18 cellular contexts compared by ENCODE assay signal in the genomic region with DNA sequence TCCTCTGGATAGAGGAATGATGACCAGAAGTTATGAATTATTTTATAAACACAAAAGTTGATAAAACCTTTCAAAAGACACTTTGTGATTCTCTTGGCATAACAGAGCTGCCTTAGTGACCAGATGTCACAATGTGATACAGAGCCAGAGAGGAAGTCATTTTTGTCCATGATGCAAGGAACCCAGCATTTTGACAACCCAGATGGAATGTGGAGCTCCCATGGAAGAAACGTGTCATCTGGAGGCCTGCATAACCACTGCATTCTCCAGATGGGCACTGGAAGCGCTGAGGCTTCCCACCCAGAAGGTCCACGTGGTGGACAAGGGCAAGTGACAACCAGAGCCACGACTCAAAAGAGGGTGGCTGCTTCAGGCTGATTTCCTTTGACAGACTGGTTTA. TPM values are rescaled to one million over a fixed set of nuclear protein-coding genes. Genes with fewer than 3 reads are reported as not detected.
DNase-seq lines count a peak whose midpoint lies in the region; ATAC-seq and TF ChIP-seq lines count a peak whose summit lies in the region.
"Had no signal": no experiment of that assay in that cellular context is flagged by ENCODE, and none has a peak within 500 bp of the region (broad histone marks: within the 10 kb centered on the region; RNA-seq: fewer than 3 reads in every experiment).

No MANE protein-coding gene starts in this region.

- no peak overlapping the region for H3K4me3 ChIP-seq in AG10803 (ENCODE audit: low read length)
- H3K4me3 ChIP-seq: Peyer's patch, transverse colon had no signal

- H3K27ac Mint-ChIP-seq in HFFc6: no peak overlapping the region
- H3K27ac Mint-ChIP-seq: activated CD4-positive, alpha-beta T cell treated with anti-CD3 and anti-CD28 coated beads, Interleukin-2, amount 10 ng/mL, durations not matched to agents 24 days and 14 days; activated naive CD8-positive, alpha-beta T cell; T-helper 17 cell had no signal

- H3K36me3 Mint-ChIP-seq in HFFc6 (ENCODE audit: low read depth): no peaks in the 10 kb centered on the region

- DNase-seq in AG10803 (ENCODE audit: low read depth) (peak; percentile 81), HFFc6 (peak; percentile 13), SK-N-DZ (ENCODE audit: low spot score) (peak; percentile 25), hepatic stellate cell (ENCODE audit: low spot score) (peak; percentile 42), DMS79 (lab: John Stamatoyannopoulos, UW) (no peak)
- no peak for DNase-seq in activated CD8-positive, alpha-beta memory T cell treated with anti-CD3 and anti-CD28 coated beads, Interleukin-2, amount 50 U/mL, for 48 hours
- DNase-seq: activated CD4-positive, alpha-beta T cell treated with anti-CD3 and anti-CD28 coated beads, Interleukin-2, amount 10 ng/mL, durations not matched to agents 24 days and 14 days; activated T-cell treated with anti-CD3 and anti-CD28 coated beads, Interleukin-2, amount 50 U/mL, for 1 hour; effector memory CD4-positive, alpha-beta T cell; Peyer's patch; stimulated activated CD4-positive, alpha-beta T cell treated with anti-CD3 and anti-CD28 coated beads, Interleukin-4, amount 100 ng/mL, for 4 hours; T-helper 17 cell; transverse colon had no signal

- H3K4me1 Mint-ChIP-seq in HFFc6 (ENCODE audit: low read depth): peaks cover 12% of the 10 kb centered on the region

- H3K4me3 Mint-ChIP-seq in HFFc6: no peak overlapping the region
- H3K4me3 Mint-ChIP-seq: activated CD4-positive, alpha-beta T cell treated with anti-CD3 and anti-CD28 coated beads, Interleukin-2, amount 10 ng/mL, durations not matched to agents 24 days and 14 days; activated naive CD8-positive, alpha-beta T cell; T-helper 17 cell had no signal

- H3K27me3 Mint-ChIP-seq in HFFc6 (ENCODE audit: insufficient read depth): peaks cover 3% of the 10 kb centered on the region; the same call in 1 of the 2 replicates

- TF ChIP-seq CTCF in AG10803 (conservative IDR thresholded peaks at IDR 0.05; ENCODE audit: low read length): no peak; the same call in 1 of the 2 replicates
- no peak for TF ChIP-seq CTCF in HFFc6 (IDR thresholded peaks at IDR 0.05)

- no peaks in the 10 kb centered on the region for H3K9me3 Mint-ChIP-seq in HFFc6
- H3K9me3 Mint-ChIP-seq: activated CD4-positive, alpha-beta T cell treated with anti-CD3 and anti-CD28 coated beads, Interleukin-2, amount 10 ng/mL, durations not matched to agents 24 days and 14 days had no signal

- ATAC-seq in GM19324 (IDR thresholded peaks at IDR 0.05; ENCODE audit: low FRiP score, unreplicated experiment) (no peak), GM21390 (IDR thresholded peaks at IDR 0.05; ENCODE audit: unreplicated experiment) (no peak)
- ATAC-seq: T-helper 17 cell had no signal

RNA-seq across cellular contexts. Expression of a gene that starts 30.1 kb away (rescaled TPM):
- not detected for total RNA-seq in HFFc6 (2021; fragmentation: NEBNext Ultra II Directional; extraction: Animal tissue kit (Norgen Biotek cat#: 25700))
- not detected in 2 replicates for polyA plus RNA-seq in SK-N-DZ (2014; cell fraction: cytosol; rRNA removed)
- polyA plus RNA-seq in SK-N-DZ (2014; cell fraction: nucleus; rRNA removed): not detected in 2 replicates
- total RNA-seq: frontal cortex, Peyer's patch, transverse colon had no signal
- polyA plus RNA-seq: BJ had no signal

Comparison
In these comparisons a context has a peak if more than half of its experiments do, and no peak if none do; other contexts are left out.
1. DNase-seq: peak in AG10803 (single experiment), HFFc6 (single experiment), SK-N-DZ (single experiment) and hepatic stellate cell (single experiment); none in activated CD8-positive, alpha-beta memory T cell treated with anti-CD3 and anti-CD28 coated beads, Interleukin-2, amount 50 U/mL, for 48 hours (single experiment) and DMS79 (single experiment).